In the genomic region with DNA sequence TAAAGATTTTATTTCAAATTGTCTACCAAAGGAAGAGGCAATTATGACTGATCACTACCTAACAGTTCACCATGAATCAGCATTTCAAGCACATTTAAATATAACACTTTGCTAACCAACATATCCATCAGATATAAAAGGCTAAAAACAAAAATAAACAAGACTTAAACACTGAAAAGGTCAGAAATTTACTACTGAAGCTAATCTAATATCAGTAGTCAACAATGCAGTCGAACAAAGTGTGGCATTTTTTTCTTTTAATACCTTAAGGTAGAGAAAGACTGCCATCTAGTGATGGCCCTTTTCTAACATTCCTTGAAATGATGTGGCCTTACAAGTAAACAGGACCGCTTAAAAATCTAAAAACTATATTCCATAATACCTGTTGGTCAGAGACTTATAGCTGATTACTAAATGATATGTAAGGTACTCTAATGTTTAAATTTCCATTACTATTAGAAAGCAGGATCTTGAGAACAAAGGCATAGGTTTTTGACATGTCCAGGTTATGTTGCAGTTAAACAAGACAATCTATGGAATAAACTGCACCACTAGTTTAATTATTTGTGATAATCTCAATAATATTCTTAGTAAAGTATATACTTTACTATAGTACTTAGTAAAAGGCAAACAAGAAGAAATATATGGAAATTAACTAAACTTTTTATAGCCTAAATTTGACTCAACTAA, we compare ENCODE assay signal across 9 cellular contexts.
DNase-seq lines count a peak whose midpoint lies in the region; ATAC-seq, FAIRE-seq and TF ChIP-seq lines count a peak whose summit lies in the region.
"Had no signal": no experiment of that assay in that cellular context is flagged by ENCODE, and none has a peak within 500 bp of the region (broad histone marks: within the 10 kb centered on the region; RNA-seq: fewer than 3 reads in every experiment).

No MANE protein-coding gene starts in this region.

- TF ChIP-seq CTCF in SU-DHL-6 (IDR thresholded peaks at IDR 0.05; ENCODE audit: insufficient read depth, low read length, poor library complexity, severe bottlenecking), result peak; percentile 55

- H3K27me3 ChIP-seq in SU-DHL-6 (ENCODE audit: low read length), result no peaks in the 10 kb centered on the region
- H3K27me3 ChIP-seq: BLaER1 treated with 17β-estradiol and CSF1 and Interleukin-3, amounts not matched to agents 10 nM and 100 nM had no signal

- H3K4me3 ChIP-seq in SU-DHL-6 (ENCODE audit: insufficient read depth, low read length, poor library complexity, severe bottlenecking), result no peak overlapping the region
- H3K4me3 ChIP-seq: BLaER1 treated with 17β-estradiol and CSF1 and Interleukin-3, amounts not matched to agents 10 nM and 100 nM had no signal

- ATAC-seq in HG02798 (IDR thresholded peaks at IDR 0.05; ENCODE audit: poor library complexity, unreplicated experiment), result no peak

- H3K27ac ChIP-seq in SU-DHL-6 (ENCODE audit: low read depth, low read length), result no peak overlapping the region
- H3K27ac ChIP-seq: BLaER1 treated with 17β-estradiol and CSF1 and Interleukin-3, amounts not matched to agents 10 nM and 100 nM had no signal

- H3K9ac ChIP-seq in SU-DHL-6 (ENCODE audit: low read length), result no peak overlapping the region
- H3K9ac ChIP-seq: BLaER1 treated with 17β-estradiol and CSF1 and Interleukin-3, amounts not matched to agents 10 nM and 100 nM had no signal

- DNase-seq in NCI-H82 (lab: John Stamatoyannopoulos, UW) (peak; percentile 71), NCI-H82 treated with DMSO at 0.1 percent for 48 hours (lab: John Stamatoyannopoulos, UW; ENCODE audit: unreplicated experiment) (no peak), NCI-H1417 (lab: John Stamatoyannopoulos, UW) (peak; percentile 25 to 88 (median 39)), frontal cortex (ENCODE audit: low spot score in 2 of 2) (peak; percentile 3 to 6), pulmonary artery endothelial cell (ENCODE audit: low read depth, low spot score) (peak; percentile 57)
- DNase-seq in activated T-cell treated with anti-CD3 and anti-CD28 coated beads, Interleukin-2, amount 50 U/mL, for 1 hour, result no peak

- FAIRE-seq in frontal cortex (lab: Jason Lieb, UNC), result peak; percentile 82

- no peaks in the 10 kb centered on the region for H3K9me2 ChIP-seq in SU-DHL-6 (replicated peaks; ENCODE audit: insufficient read depth, low read length)

- H3K79me2 ChIP-seq in SU-DHL-6 (ENCODE audit: insufficient read depth, low read length), result no peaks in the 10 kb centered on the region

- no peaks in the 10 kb centered on the region for H3K36me3 ChIP-seq in SU-DHL-6 (ENCODE audit: low read length)
- H3K36me3 ChIP-seq: BLaER1 treated with 17β-estradiol and CSF1 and Interleukin-3, amounts not matched to agents 10 nM and 100 nM had no signal

- no peak overlapping the region for H3K4me2 ChIP-seq in SU-DHL-6 (ENCODE audit: low read depth, low read length, poor library complexity, severe bottlenecking)
- H3K4me2 ChIP-seq: BLaER1 treated with 17β-estradiol and CSF1 and Interleukin-3, amounts not matched to agents 10 nM and 100 nM had no signal

- H2AFZ ChIP-seq in SU-DHL-6 (ENCODE audit: low read depth, low read length, severe bottlenecking), result no peak overlapping the region

- H3F3A ChIP-seq in SU-DHL-6 (ENCODE audit: insufficient read depth), result no peaks in the 10 kb centered on the region

- H3K9me3 ChIP-seq in SU-DHL-6 (ENCODE audit: insufficient read depth, low read length), result no peaks in the 10 kb centered on the region
- H3K9me3 ChIP-seq: BLaER1 treated with 17β-estradiol and CSF1 and Interleukin-3, amounts not matched to agents 10 nM and 100 nM had no signal

- H4K20me1 ChIP-seq in SU-DHL-6 (ENCODE audit: low read depth, low read length), result no peaks in the 10 kb centered on the region
- H4K20me1 ChIP-seq: BLaER1 treated with 17β-estradiol and CSF1 and Interleukin-3, amounts not matched to agents 10 nM and 100 nM had no signal

Comparison
In these comparisons a context has a peak if more than half of its experiments do, and no peak if none do; other contexts are left out.
1. DNase-seq: peak in NCI-H82 (single experiment), NCI-H1417 (3 of 3), frontal cortex (2 of 2) and pulmonary artery endothelial cell (single experiment); none in NCI-H82 treated with DMSO at 0.1 percent for 48 hours (single experiment) and activated T-cell treated with anti-CD3 and anti-CD28 coated beads, Interleukin-2, amount 50 U/mL, for 1 hour (single experiment).